Comparison of ENCODE assay signal across 14 cellular contexts in genomic region chr6:145809211-145809610, GRCh38. TPM values are rescaled to one million over a fixed set of nuclear protein-coding genes. Genes with fewer than 3 reads are reported as not detected.
DNase-seq lines count a peak whose midpoint lies in the region; ATAC-seq, FAIRE-seq and TF ChIP-seq lines count a peak whose summit lies in the region.
"Had no signal": no experiment of that assay in that cellular context is flagged by ENCODE, and none has a peak within 500 bp of the region (broad histone marks: within the 10 kb centered on the region; RNA-seq: fewer than 3 reads in every experiment).

No MANE protein-coding gene starts in this region.

- peaks cover 0 to 21% (median 16%) of the 10 kb centered on the region in 6 donors for H3K36me3 ChIP-seq in spleen

- DNase-seq in GM12891 (ENCODE audit: insufficient read length, low spot score) (no peak), NCI-H1417 (lab: John Stamatoyannopoulos, UW) (no peak), spleen (no peak), LoVo (ENCODE audit: low spot score) (no peak)
- DNase-seq in effector memory CD8-positive, alpha-beta T cell, result no peak
- DNase-seq in activated naive CD8-positive, alpha-beta T cell treated with anti-CD3 and anti-CD28 coated beads, Interleukin-2, amount 50 U/mL, for 24 hours, result no peak
- DNase-seq: NCI-H2171 treated with DMSO at 0.1 percent for 48 hours; stimulated activated CD4-positive, alpha-beta T cell treated with anti-CD3 and anti-CD28 coated beads, Interleukin-4, amount 100 ng/mL, for 4 hours had no signal

- no peaks in the 10 kb centered on the region for H3K9me3 Mint-ChIP-seq in effector memory CD8-positive, alpha-beta T cell
- no peaks in the 10 kb centered on the region for H3K9me3 Mint-ChIP-seq in activated naive CD8-positive, alpha-beta T cell treated with anti-CD3 and anti-CD28 coated beads, Interleukin-2, amount 50 U/mL, for 24 hours

- TF ChIP-seq POLR2A in GM12891 (IDR thresholded peaks at IDR 0.05; ENCODE audit: low read depth, low read length) (no peak), spleen (IDR thresholded peaks at IDR 0.05) (no peak)

- peak; percentile 86 for FAIRE-seq in GM12891 (lab: Jason Lieb, UNC)

- no peaks in the 10 kb centered on the region for H3K27me3 ChIP-seq in spleen (replicated peaks in 1 of 7)

- H3K36me3 Mint-ChIP-seq in effector memory CD8-positive, alpha-beta T cell (ENCODE audit: insufficient read depth), result no peaks in the 10 kb centered on the region
- peaks cover 28% of the 10 kb centered on the region for H3K36me3 Mint-ChIP-seq in activated naive CD8-positive, alpha-beta T cell treated with anti-CD3 and anti-CD28 coated beads, Interleukin-2, amount 50 U/mL, for 24 hours (ENCODE audit: low read depth)

- H3K27ac ChIP-seq in spleen, result no peak overlapping the region
- H3K27ac ChIP-seq: C4-2B had no signal

- no peak overlapping the region for H3K4me3 ChIP-seq in spleen
- H3K4me3 ChIP-seq: HAP-1 had no signal

- H3K27ac Mint-ChIP-seq in effector memory CD8-positive, alpha-beta T cell, result no peak overlapping the region
- no peak overlapping the region for H3K27ac Mint-ChIP-seq in activated naive CD8-positive, alpha-beta T cell treated with anti-CD3 and anti-CD28 coated beads, Interleukin-2, amount 50 U/mL, for 24 hours
- H3K27ac Mint-ChIP-seq: activated naive CD4-positive, alpha-beta T cell treated with anti-CD3 and anti-CD28 coated beads, Interleukin-2, amount 50 U/mL, for 24 hours had no signal

- no peak for TF ChIP-seq CTCF in spleen (IDR thresholded peaks at IDR 0.05 in 8 of 11, conservative IDR thresholded peaks at IDR 0.05 in 3 of 11)

- intact Hi-C loops in spleen (cut with DNase I; ENCODE audit: low total_unique reads), result loop anchor here (10.0 kb wide), 1 partner anchor 64 kb away; no protein-coding TSS in a partner anchor

- H3K4me1 ChIP-seq in spleen, result peaks cover 13 to 51% (median 37%) of the 10 kb centered on the region in 6 donors

- no peaks in the 10 kb centered on the region for H3K9me3 ChIP-seq in spleen
- H3K9me3 ChIP-seq: HAP-1 had no signal

- peak; percentile 81 for ATAC-seq in GM21360 (IDR thresholded peaks at IDR 0.05; ENCODE audit: unreplicated experiment)
- peak; percentile 86 for ATAC-seq in HG03095 (IDR thresholded peaks at IDR 0.05; ENCODE audit: unreplicated experiment)
- peak; percentile 21 for ATAC-seq in effector memory CD8-positive, alpha-beta T cell (replicated peaks)
- ATAC-seq in activated naive CD8-positive, alpha-beta T cell treated with anti-CD3 and anti-CD28 coated beads, Interleukin-2, amount 50 U/mL, for 24 hours, result no peak
- ATAC-seq: esophagus mucosa had no signal

- no peak overlapping the region for H3K4me3 Mint-ChIP-seq in effector memory CD8-positive, alpha-beta T cell
- H3K4me3 Mint-ChIP-seq in activated naive CD8-positive, alpha-beta T cell treated with anti-CD3 and anti-CD28 coated beads, Interleukin-2, amount 50 U/mL, for 24 hours, result no peak overlapping the region
- H3K4me3 Mint-ChIP-seq: activated naive CD4-positive, alpha-beta T cell treated with anti-CD3 and anti-CD28 coated beads, Interleukin-2, amount 50 U/mL, for 24 hours had no signal

- no peaks in the 10 kb centered on the region for H3K27me3 Mint-ChIP-seq in effector memory CD8-positive, alpha-beta T cell
- no peaks in the 10 kb centered on the region for H3K27me3 Mint-ChIP-seq in activated naive CD8-positive, alpha-beta T cell treated with anti-CD3 and anti-CD28 coated beads, Interleukin-2, amount 50 U/mL, for 24 hours
- H3K27me3 Mint-ChIP-seq: activated naive CD4-positive, alpha-beta T cell treated with anti-CD3 and anti-CD28 coated beads, Interleukin-2, amount 50 U/mL, for 24 hours had no signal

- peaks cover 25 to 36% of the 10 kb centered on the region in 2 donors for H3K4me1 Mint-ChIP-seq in effector memory CD8-positive, alpha-beta T cell (ENCODE audit: low read depth in 2 of 2)
- peaks cover 33% of the 10 kb centered on the region for H3K4me1 Mint-ChIP-seq in activated naive CD8-positive, alpha-beta T cell treated with anti-CD3 and anti-CD28 coated beads, Interleukin-2, amount 50 U/mL, for 24 hours

TF ChIP-seq in GM12891, 5 proteins besides CTCF, POLR2A, EP300 and RAD21:
- TF ChIP-seq POLR2AphosphoS5 (IDR thresholded peaks at IDR 0.05; ENCODE audit: low read depth, low read length), result no peak
- no peak for TF ChIP-seq PAX5 (IDR thresholded peaks at IDR 0.05; ENCODE audit: insufficient read depth, low read length, severe bottlenecking)
- TF ChIP-seq SPI1 (IDR thresholded peaks at IDR 0.05; ENCODE audit: low read depth, low read length), result no peak
- no peak for TF ChIP-seq TAF1 (IDR thresholded peaks at IDR 0.05; ENCODE audit: low read depth, low read length)
- TF ChIP-seq POU2F2 (IDR thresholded peaks at IDR 0.05; ENCODE audit: low read depth, low read length), result no peak

RNA-seq across cellular contexts. Expression of gene FBXO30, which starts 5.4 kb away (rescaled TPM):
- 1.7 TPM for polyA plus RNA-seq in GM12891 (2012; ENCODE audit: low read depth, missing spikeins)
- total RNA-seq in spleen, result 10 to 100 TPM in 3 of 7 donors, 1 to 10 TPM in 4; 8.1 to 11.1 (median 9.4) TPM
- 1 to 10 TPM; 2.1 to 3.3 (median 3.1) TPM for polyA plus RNA-seq in spleen
